In genomic region chr6:33589723-33590530, GRCh38 we compare ENCODE assay signal across 8 cellular contexts. TPM values are rescaled to one million over a fixed set of nuclear protein-coding genes. Genes with fewer than 3 reads are reported as not detected.
A peak's percentile ranks its signal among the peaks of the same experiment; 100 is the strongest.
DNase-seq lines count a peak whose midpoint lies in the region; ATAC-seq and TF ChIP-seq lines count a peak whose summit lies in the region.

No MANE protein-coding gene starts in this region.

- POLR2A ChIA-PET in AG04450 (lab: Yijun Ruan, JAX): interaction anchor here (0.9 to 1.4 kb wide), 4 partner anchors 31 to 122 kb away, joined by 3 to 8 read pairs (median 4); partner anchors contain the start of genes ITPR3 and UQCC2

- H3K4me1 Mint-ChIP-seq in neural progenitor cell: peaks cover 17% of the 10 kb centered on the region

- no peaks in the 10 kb centered on the region for H3K79me2 ChIP-seq in neural progenitor cell (ENCODE audit: low read depth)

- H3K27me3 ChIP-seq in AG04450 (ENCODE audit: control insufficient read depth, insufficient read depth, low read length) (no peaks in the 10 kb centered on the region), neural progenitor cell (peaks cover 17% of the 10 kb centered on the region)

- H3K27ac Mint-ChIP-seq in neural progenitor cell: no peak overlapping the region

- peaks cover 3% of the 10 kb centered on the region for H3K4me1 ChIP-seq in neural progenitor cell

- no peak for TF ChIP-seq POLR2A in NB4 (IDR thresholded peaks at IDR 0.05; ENCODE audit: extremely low read depth, insufficient read length)

- H3K9me3 ChIP-seq in AG04450 (ENCODE audit: control insufficient read depth, insufficient read depth, low read length): no peaks in the 10 kb centered on the region; the same call in 1 of the 2 replicates
- H3K9me3 ChIP-seq in neural progenitor cell (ENCODE audit: low read depth): no peaks in the 10 kb centered on the region

- peaks cover 9% of the 10 kb centered on the region for H3K27me3 Mint-ChIP-seq in neural progenitor cell (ENCODE audit: insufficient read depth, low read depth)

- H3F3A ChIP-seq in neural progenitor cell (ENCODE audit: low read depth): peaks cover 3% of the 10 kb centered on the region

- peak; percentile 57 for DNase-seq in AG04450 (ENCODE audit: low read depth, low spot score)
- peak; percentile 72 for DNase-seq in GM10266 (ENCODE audit: extremely low spot score)
- peak; percentile 53 for DNase-seq in NB4 (ENCODE audit: low read depth)
- peak; percentile 53 for DNase-seq in activated CD8-positive, alpha-beta memory T cell treated with anti-CD3 and anti-CD28 coated beads, Interleukin-2, amount 50 U/mL, for 4 hours
- peak; percentile 60 for DNase-seq in fibroblast of the conjunctiva (ENCODE audit: low read depth)
- DNase-seq in neural progenitor cell (ENCODE audit: low spot score): peak; percentile 85

- CTCF ChIA-PET in AG04450 (lab: Charles Lee): interaction anchor here (0.6 to 1.7 kb wide), 40 partner anchors 10 to 565 kb away, joined by 3 to 38 read pairs (median 6); partner anchors contain the start of genes BAK1, ITPR3 and UQCC2

- H3K9me3 Mint-ChIP-seq in neural progenitor cell: no peaks in the 10 kb centered on the region

- no peaks in the 10 kb centered on the region for H3K36me3 Mint-ChIP-seq in neural progenitor cell

- peak; percentile 91 for TF ChIP-seq CTCF in AG04450 (IDR thresholded peaks at IDR 0.05; ENCODE audit: low read depth, low read length)
- peak; percentile 83 for TF ChIP-seq CTCF in GM10266 (IDR thresholded peaks at IDR 0.05; ENCODE audit: control insufficient read depth, insufficient read depth, low read depth, missing control alignments)
- peak; percentile 87 for TF ChIP-seq CTCF in NB4 (IDR thresholded peaks at IDR 0.05; ENCODE audit: low read depth, low read length)
- TF ChIP-seq CTCF in neural progenitor cell (IDR thresholded peaks at IDR 0.05): peak; percentile 84

- ATAC-seq in HG03378 (IDR thresholded peaks at IDR 0.05; ENCODE audit: unreplicated experiment) (no peak), HG03139 (IDR thresholded peaks at IDR 0.05; ENCODE audit: unreplicated experiment) (no peak)

- no peak overlapping the region for H2AFZ ChIP-seq in neural progenitor cell (replicated peaks)

- peak overlapping the region; percentile 87 for H3K27ac ChIP-seq in AG04450 (ENCODE audit: low read depth, low read length)
- no peak overlapping the region for H3K27ac ChIP-seq in neural progenitor cell

- H3K4me3 ChIP-seq in AG04450 (ENCODE audit: low read depth, low read length) (no peak overlapping the region), NB4 (ENCODE audit: low read depth, low read length) (no peak overlapping the region), neural progenitor cell (no peak overlapping the region)

- no peak overlapping the region for H3K4me3 Mint-ChIP-seq in neural progenitor cell

- H3K36me3 ChIP-seq in neural progenitor cell: no peaks in the 10 kb centered on the region

- no peak overlapping the region for H3K4me2 ChIP-seq in neural progenitor cell

- no peak overlapping the region for H3K9ac ChIP-seq in neural progenitor cell

- no peaks in the 10 kb centered on the region for H4K20me1 ChIP-seq in neural progenitor cell (ENCODE audit: low read depth)

RNA-seq across cellular contexts. Expression of gene BAK1, which starts 9.9 kb away (rescaled TPM):
- 13.0 and 16.3 TPM in 2 replicates for polyA plus RNA-seq in AG04450 (2011; rRNA removed)
- polyA minus RNA-seq in AG04450 (2011; rRNA and poly(A)+ RNA removed): 19.3 and 26.5 TPM in 2 replicates
- 13.9 and 40.0 TPM in 2 replicates for total RNA-seq in neural progenitor cell (ENCODE audit: low replicate concordance)

RNA-seq across cellular contexts. Expression of gene ITPR3, which starts 31.2 kb away (rescaled TPM):
- polyA plus RNA-seq in AG04450 (2011; rRNA removed): 4.4 and 4.8 TPM in 2 replicates
- polyA minus RNA-seq in AG04450 (2011; rRNA and poly(A)+ RNA removed): 7.4 and 9.6 TPM in 2 replicates
- total RNA-seq in neural progenitor cell (ENCODE audit: low replicate concordance): 1.5 and 3.4 TPM in 2 replicates
